1 cellular context compared by ENCODE assay signal in the genomic region with DNA sequence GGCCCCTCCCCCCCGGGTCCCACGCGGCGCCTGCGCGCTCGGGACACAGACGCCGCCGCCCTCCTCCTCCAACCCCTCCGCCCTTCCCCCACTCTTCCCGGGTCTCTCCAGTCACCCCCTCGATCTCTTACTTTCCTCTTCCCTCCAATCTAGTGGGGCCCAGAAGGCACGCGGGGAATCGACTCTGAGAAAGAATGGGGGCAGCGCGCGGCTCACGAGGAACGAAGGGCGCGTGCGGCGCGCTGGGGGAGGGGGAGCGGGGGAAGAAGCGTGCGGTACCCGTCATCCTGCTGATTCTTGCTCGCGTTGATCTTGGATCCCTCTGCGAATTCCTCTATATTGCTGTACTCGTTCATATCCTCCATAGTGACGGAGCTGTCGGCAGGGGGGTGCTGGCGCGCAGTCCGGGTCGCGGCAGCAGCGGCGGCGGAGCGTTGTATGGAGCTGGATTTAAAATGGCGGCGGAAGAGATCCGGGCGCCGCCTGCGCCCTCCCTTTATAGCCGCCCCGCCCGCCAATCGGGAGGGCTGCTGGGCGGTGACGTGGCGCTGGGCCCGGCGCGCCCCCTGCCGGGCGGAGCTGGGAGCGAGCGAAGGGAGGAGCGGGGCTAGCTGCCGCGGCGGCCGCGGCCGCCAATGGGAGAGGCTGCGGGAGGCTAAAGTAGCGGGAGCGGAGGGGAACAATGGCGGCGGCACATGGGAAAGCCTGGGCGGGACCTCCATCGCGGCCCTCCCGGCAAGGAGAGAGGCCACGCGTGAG.
A peak's percentile ranks its signal among the peaks of the same experiment; 100 is the strongest.
TF ChIP-seq lines count a peak whose summit lies in the region.

No MANE protein-coding gene starts in this region.

TF ChIP-seq in HepG2, 621 proteins besides CTCF, POLR2A, EP300 and RAD21 (continued from another document and continues in another):
- TF ChIP-seq, protein P1, sequence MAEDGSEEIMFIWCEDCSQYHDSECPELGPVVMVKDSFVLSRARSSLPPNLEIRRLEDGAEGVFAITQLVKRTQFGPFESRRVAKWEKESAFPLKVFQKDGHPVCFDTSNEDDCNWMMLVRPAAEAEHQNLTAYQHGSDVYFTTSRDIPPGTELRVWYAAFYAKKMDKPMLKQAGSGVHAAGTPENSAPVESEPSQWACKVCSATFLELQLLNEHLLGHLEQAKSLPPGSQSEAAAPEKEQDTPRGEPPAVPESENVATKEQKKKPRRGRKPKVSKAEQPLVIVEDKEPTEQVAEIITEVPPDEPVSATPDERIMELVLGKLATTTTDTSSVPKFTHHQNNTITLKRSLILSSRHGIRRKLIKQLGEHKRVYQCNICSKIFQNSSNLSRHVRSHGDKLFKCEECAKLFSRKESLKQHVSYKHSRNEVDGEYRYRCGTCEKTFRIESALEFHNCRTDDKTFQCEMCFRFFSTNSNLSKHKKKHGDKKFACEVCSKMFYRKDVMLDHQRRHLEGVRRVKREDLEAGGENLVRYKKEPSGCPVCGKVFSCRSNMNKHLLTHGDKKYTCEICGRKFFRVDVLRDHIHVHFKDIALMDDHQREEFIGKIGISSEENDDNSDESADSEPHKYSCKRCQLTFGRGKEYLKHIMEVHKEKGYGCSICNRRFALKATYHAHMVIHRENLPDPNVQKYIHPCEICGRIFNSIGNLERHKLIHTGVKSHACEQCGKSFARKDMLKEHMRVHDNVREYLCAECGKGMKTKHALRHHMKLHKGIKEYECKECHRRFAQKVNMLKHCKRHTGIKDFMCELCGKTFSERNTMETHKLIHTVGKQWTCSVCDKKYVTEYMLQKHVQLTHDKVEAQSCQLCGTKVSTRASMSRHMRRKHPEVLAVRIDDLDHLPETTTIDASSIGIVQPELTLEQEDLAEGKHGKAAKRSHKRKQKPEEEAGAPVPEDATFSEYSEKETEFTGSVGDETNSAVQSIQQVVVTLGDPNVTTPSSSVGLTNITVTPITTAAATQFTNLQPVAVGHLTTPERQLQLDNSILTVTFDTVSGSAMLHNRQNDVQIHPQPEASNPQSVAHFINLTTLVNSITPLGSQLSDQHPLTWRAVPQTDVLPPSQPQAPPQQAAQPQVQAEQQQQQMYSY (CRISPR knock-in tag; IDR thresholded peaks at IDR 0.05): peak; percentile 18; the same call in 1 of the 2 replicates
- TF ChIP-seq ZNF670 (CRISPR knock-in tag; IDR thresholded peaks at IDR 0.05; ENCODE audit: borderline replicate concordance) (no peak), TBP (CRISPR knock-in tag; IDR thresholded peaks at IDR 0.05) (no peak), ZNF501 (CRISPR knock-in tag; IDR thresholded peaks at IDR 0.05) (no peak), ZNF350 (CRISPR knock-in tag; IDR thresholded peaks at IDR 0.05; ENCODE audit: borderline replicate concordance, low read depth) (peak; percentile 51; the same call in 1 of the 2 replicates), ZNF264 (CRISPR knock-in tag; IDR thresholded peaks at IDR 0.05) (no peak; the same call in 1 of the 2 replicates), ZNF20 (CRISPR knock-in tag; IDR thresholded peaks at IDR 0.05) (0 out of 2 replicates have a peak, but pooled peaks have one; percentile 71), HNRNPL (IDR thresholded peaks at IDR 0.05; ENCODE audit: low read depth, low read length) (no peak), TSC22D2 (CRISPR knock-in tag; IDR thresholded peaks at IDR 0.05; ENCODE audit: borderline replicate concordance) (no peak), NKX3-1 (CRISPR knock-in tag; IDR thresholded peaks at IDR 0.05) (no peak), ZFYVE20 (CRISPR knock-in tag; IDR thresholded peaks at IDR 0.05; ENCODE audit: borderline replicate concordance, low read depth) (no peak), FOXP1 (IDR thresholded peaks at IDR 0.05) (no peak), FOXP1 (CRISPR knock-in tag; IDR thresholded peaks at IDR 0.05) (no peak), JUND (CRISPR knock-in tag; IDR thresholded peaks at IDR 0.05) (0 out of 2 replicates have a peak, but pooled peaks have one; percentile 29), ZNF256 (CRISPR knock-in tag; conservative IDR thresholded peaks at IDR 0.05) (no peak), ZNF615 (CRISPR knock-in tag; IDR thresholded peaks at IDR 0.05; ENCODE audit: borderline replicate concordance) (peak; percentile 72), ZNF878 (CRISPR knock-in tag; IDR thresholded peaks at IDR 0.05) (no peak), PHF5A (CRISPR knock-in tag; IDR thresholded peaks at IDR 0.05; ENCODE audit: low read depth, unreplicated experiment) (peak; percentile 62), ZNF337 (CRISPR knock-in tag; IDR thresholded peaks at IDR 0.05; ENCODE audit: borderline replicate concordance, low read depth) (no peak), BRD4 (CRISPR knock-in tag; IDR thresholded peaks at IDR 0.05) (no peak), MAFG (CRISPR knock-in tag; IDR thresholded peaks at IDR 0.05) (no peak), SNAPC2 (CRISPR knock-in tag; IDR thresholded peaks at IDR 0.05) (peak; percentile 24; the same call in 1 of the 2 replicates)
- TF ChIP-seq, protein P2, sequence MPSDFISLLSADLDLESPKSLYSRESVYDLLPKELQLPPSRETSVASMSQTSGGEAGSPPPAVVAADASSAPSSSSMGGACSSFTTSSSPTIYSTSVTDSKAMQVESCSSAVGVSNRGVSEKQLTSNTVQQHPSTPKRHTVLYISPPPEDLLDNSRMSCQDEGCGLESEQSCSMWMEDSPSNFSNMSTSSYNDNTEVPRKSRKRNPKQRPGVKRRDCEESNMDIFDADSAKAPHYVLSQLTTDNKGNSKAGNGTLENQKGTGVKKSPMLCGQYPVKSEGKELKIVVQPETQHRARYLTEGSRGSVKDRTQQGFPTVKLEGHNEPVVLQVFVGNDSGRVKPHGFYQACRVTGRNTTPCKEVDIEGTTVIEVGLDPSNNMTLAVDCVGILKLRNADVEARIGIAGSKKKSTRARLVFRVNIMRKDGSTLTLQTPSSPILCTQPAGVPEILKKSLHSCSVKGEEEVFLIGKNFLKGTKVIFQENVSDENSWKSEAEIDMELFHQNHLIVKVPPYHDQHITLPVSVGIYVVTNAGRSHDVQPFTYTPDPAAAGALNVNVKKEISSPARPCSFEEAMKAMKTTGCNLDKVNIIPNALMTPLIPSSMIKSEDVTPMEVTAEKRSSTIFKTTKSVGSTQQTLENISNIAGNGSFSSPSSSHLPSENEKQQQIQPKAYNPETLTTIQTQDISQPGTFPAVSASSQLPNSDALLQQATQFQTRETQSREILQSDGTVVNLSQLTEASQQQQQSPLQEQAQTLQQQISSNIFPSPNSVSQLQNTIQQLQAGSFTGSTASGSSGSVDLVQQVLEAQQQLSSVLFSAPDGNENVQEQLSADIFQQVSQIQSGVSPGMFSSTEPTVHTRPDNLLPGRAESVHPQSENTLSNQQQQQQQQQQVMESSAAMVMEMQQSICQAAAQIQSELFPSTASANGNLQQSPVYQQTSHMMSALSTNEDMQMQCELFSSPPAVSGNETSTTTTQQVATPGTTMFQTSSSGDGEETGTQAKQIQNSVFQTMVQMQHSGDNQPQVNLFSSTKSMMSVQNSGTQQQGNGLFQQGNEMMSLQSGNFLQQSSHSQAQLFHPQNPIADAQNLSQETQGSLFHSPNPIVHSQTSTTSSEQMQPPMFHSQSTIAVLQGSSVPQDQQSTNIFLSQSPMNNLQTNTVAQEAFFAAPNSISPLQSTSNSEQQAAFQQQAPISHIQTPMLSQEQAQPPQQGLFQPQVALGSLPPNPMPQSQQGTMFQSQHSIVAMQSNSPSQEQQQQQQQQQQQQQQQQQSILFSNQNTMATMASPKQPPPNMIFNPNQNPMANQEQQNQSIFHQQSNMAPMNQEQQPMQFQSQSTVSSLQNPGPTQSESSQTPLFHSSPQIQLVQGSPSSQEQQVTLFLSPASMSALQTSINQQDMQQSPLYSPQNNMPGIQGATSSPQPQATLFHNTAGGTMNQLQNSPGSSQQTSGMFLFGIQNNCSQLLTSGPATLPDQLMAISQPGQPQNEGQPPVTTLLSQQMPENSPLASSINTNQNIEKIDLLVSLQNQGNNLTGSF (CRISPR knock-in tag; IDR thresholded peaks at IDR 0.05): no peak
- TF ChIP-seq, protein P3, sequence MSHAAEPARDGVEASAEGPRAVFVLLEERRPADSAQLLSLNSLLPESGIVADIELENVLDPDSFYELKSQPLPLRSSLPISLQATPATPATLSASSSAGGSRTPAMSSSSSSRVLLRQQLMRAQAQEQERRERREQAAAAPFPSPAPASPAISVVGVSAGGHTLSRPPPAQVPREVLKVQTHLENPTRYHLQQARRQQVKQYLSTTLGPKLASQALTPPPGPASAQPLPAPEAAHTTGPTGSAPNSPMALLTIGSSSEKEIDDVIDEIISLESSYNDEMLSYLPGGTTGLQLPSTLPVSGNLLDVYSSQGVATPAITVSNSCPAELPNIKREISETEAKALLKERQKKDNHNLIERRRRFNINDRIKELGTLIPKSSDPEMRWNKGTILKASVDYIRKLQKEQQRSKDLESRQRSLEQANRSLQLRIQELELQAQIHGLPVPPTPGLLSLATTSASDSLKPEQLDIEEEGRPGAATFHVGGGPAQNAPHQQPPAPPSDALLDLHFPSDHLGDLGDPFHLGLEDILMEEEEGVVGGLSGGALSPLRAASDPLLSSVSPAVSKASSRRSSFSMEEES (CRISPR knock-in tag; IDR thresholded peaks at IDR 0.05): no peak
- TF ChIP-seq, protein P4, sequence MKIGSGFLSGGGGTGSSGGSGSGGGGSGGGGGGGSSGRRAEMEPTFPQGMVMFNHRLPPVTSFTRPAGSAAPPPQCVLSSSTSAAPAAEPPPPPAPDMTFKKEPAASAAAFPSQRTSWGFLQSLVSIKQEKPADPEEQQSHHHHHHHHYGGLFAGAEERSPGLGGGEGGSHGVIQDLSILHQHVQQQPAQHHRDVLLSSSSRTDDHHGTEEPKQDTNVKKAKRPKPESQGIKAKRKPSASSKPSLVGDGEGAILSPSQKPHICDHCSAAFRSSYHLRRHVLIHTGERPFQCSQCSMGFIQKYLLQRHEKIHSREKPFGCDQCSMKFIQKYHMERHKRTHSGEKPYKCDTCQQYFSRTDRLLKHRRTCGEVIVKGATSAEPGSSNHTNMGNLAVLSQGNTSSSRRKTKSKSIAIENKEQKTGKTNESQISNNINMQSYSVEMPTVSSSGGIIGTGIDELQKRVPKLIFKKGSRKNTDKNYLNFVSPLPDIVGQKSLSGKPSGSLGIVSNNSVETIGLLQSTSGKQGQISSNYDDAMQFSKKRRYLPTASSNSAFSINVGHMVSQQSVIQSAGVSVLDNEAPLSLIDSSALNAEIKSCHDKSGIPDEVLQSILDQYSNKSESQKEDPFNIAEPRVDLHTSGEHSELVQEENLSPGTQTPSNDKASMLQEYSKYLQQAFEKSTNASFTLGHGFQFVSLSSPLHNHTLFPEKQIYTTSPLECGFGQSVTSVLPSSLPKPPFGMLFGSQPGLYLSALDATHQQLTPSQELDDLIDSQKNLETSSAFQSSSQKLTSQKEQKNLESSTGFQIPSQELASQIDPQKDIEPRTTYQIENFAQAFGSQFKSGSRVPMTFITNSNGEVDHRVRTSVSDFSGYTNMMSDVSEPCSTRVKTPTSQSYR (CRISPR knock-in tag; IDR thresholded peaks at IDR 0.05; ENCODE audit: borderline replicate concordance): peak; percentile 81
- TF ChIP-seq, protein P5, sequence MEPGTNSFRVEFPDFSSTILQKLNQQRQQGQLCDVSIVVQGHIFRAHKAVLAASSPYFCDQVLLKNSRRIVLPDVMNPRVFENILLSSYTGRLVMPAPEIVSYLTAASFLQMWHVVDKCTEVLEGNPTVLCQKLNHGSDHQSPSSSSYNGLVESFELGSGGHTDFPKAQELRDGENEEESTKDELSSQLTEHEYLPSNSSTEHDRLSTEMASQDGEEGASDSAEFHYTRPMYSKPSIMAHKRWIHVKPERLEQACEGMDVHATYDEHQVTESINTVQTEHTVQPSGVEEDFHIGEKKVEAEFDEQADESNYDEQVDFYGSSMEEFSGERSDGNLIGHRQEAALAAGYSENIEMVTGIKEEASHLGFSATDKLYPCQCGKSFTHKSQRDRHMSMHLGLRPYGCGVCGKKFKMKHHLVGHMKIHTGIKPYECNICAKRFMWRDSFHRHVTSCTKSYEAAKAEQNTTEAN (CRISPR knock-in tag; conservative IDR thresholded peaks at IDR 0.05): no peak
- TF ChIP-seq, protein P6, sequence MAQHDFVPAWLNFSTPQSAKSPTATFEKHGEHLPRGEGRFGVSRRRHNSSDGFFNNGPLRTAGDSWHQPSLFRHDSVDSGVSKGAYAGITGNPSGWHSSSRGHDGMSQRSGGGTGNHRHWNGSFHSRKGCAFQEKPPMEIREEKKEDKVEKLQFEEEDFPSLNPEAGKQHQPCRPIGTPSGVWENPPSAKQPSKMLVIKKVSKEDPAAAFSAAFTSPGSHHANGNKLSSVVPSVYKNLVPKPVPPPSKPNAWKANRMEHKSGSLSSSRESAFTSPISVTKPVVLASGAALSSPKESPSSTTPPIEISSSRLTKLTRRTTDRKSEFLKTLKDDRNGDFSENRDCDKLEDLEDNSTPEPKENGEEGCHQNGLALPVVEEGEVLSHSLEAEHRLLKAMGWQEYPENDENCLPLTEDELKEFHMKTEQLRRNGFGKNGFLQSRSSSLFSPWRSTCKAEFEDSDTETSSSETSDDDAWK (CRISPR knock-in tag; IDR thresholded peaks at IDR 0.05): no peak
- TF ChIP-seq, protein P7, sequence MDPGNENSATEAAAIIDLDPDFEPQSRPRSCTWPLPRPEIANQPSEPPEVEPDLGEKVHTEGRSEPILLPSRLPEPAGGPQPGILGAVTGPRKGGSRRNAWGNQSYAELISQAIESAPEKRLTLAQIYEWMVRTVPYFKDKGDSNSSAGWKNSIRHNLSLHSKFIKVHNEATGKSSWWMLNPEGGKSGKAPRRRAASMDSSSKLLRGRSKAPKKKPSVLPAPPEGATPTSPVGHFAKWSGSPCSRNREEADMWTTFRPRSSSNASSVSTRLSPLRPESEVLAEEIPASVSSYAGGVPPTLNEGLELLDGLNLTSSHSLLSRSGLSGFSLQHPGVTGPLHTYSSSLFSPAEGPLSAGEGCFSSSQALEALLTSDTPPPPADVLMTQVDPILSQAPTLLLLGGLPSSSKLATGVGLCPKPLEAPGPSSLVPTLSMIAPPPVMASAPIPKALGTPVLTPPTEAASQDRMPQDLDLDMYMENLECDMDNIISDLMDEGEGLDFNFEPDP (CRISPR knock-in tag; conservative IDR thresholded peaks at IDR 0.05): 0 out of 2 replicates have a peak, but pooled peaks have one; percentile 82
